Comparison of ENCODE assay signal across 8 cellular contexts in genomic region chr3:66039590-66039887, GRCh38. TPM values are rescaled to one million over a fixed set of nuclear protein-coding genes. Genes with fewer than 3 reads are reported as not detected.
DNase-seq lines count a peak whose midpoint lies in the region; ATAC-seq and TF ChIP-seq lines count a peak whose summit lies in the region.

No MANE protein-coding gene starts in this region.

- TF ChIP-seq CTCF in astrocyte of the cerebellum (IDR thresholded peaks at IDR 0.05; ENCODE audit: low read depth, low read length, missing control alignments) (no peak), spleen (IDR thresholded peaks at IDR 0.05 in 8 of 11, conservative IDR thresholded peaks at IDR 0.05 in 3 of 11) (peak in 1 of 11 experiments; percentile 4)

- no peaks in the 10 kb centered on the region for H3K36me3 ChIP-seq in spleen

- no peak for DNase-seq in T-helper 2 cell treated with Interferon-gamma antibody and Interleukin-4, amounts not matched to agents 5 μg/mL and 100 μg/mL, for 36 hours (ENCODE audit: low spot score)
- DNase-seq in T-helper 2 cell: no peak
- no peak for DNase-seq in astrocyte of the cerebellum (ENCODE audit: low read depth)
- DNase-seq in spleen: peak; percentile 80
- no peak for DNase-seq in effector CD8-positive, alpha-beta T cell (lab: John Stamatoyannopoulos, UW)

- H3K27me3 ChIP-seq in spleen (replicated peaks in 1 of 7): peaks cover 0 to 61% (median 18%) of the 10 kb centered on the region in 7 donors

- WGBS in spleen, 5 donors: 1 to 3% (median 1%) methylated on average over 18 to 20 of the region's 20 CpGs; no CpG with 5 or more reads in 1 of the 5 donors

- H3K4me3 ChIP-seq in astrocyte of the cerebellum (ENCODE audit: low read depth, low read length) (peak overlapping the region; percentile 63), iPS-18c (ENCODE audit: insufficient read depth, low read depth, low read length) (peak overlapping the region; percentile 72), spleen (peak overlapping the region in 7 of 8 donors; percentile 27 to 74 (median 55))

- in situ Hi-C loops in astrocyte of the cerebellum (cut with HindIII; ENCODE audit: low sequenced_read_pairs): no loop called here

- peaks cover 0 to 49% (median 12%) of the 10 kb centered on the region in 6 donors for H3K4me1 ChIP-seq in spleen

- H3K27ac Mint-ChIP-seq in T-helper 2 cell treated with Interferon-gamma antibody and Interleukin-4, amounts not matched to agents 5 μg/mL and 100 μg/mL, for 36 hours: no peak overlapping the region

- no peaks in the 10 kb centered on the region for H3K9me3 Mint-ChIP-seq in T-helper 2 cell treated with Interferon-gamma antibody and Interleukin-4, amounts not matched to agents 5 μg/mL and 100 μg/mL, for 36 hours

- intact Hi-C loops in spleen (cut with DNase I; ENCODE audit: low total_unique reads): loop anchor here (10.0 kb wide), 1 partner anchor 255 kb away; no protein-coding TSS in a partner anchor

- peaks cover 13% of the 10 kb centered on the region for H3K4me1 Mint-ChIP-seq in T-helper 2 cell treated with Interferon-gamma antibody and Interleukin-4, amounts not matched to agents 5 μg/mL and 100 μg/mL, for 36 hours (ENCODE audit: low read depth)

- peaks cover 71% of the 10 kb centered on the region for H3K27me3 Mint-ChIP-seq in T-helper 2 cell treated with Interferon-gamma antibody and Interleukin-4, amounts not matched to agents 5 μg/mL and 100 μg/mL, for 36 hours (ENCODE audit: low read depth)

- H3K4me3 Mint-ChIP-seq in T-helper 2 cell treated with Interferon-gamma antibody and Interleukin-4, amounts not matched to agents 5 μg/mL and 100 μg/mL, for 36 hours: peak overlapping the region; percentile 74

- H3K9me3 ChIP-seq in iPS-18c (ENCODE audit: control insufficient read depth, insufficient read depth, low read length) (no peaks in the 10 kb centered on the region), spleen (no peaks in the 10 kb centered on the region)

- no peak for TF ChIP-seq POLR2A in spleen (IDR thresholded peaks at IDR 0.05)

- peak overlapping the region; percentile 17 to 96 (median 90) for H3K27ac ChIP-seq in spleen

- H3K36me3 Mint-ChIP-seq in T-helper 2 cell treated with Interferon-gamma antibody and Interleukin-4, amounts not matched to agents 5 μg/mL and 100 μg/mL, for 36 hours (ENCODE audit: low read depth): no peaks in the 10 kb centered on the region

- ATAC-seq in GM19463 (IDR thresholded peaks at IDR 0.05; ENCODE audit: unreplicated experiment): no peak
- no peak for ATAC-seq in HG03135 (IDR thresholded peaks at IDR 0.05; ENCODE audit: unreplicated experiment)

RNA-seq across cellular contexts. Expression of gene MAGI1, which starts 0.8 kb away (rescaled TPM):
- total RNA-seq in spleen: 100 to 1,000 TPM in 1 of 7 donors, 10 to 100 TPM in 6; 43.1 to 104 (median 88.9) TPM
- 10 to 100 TPM in 1 of 3 donors, 1 to 10 TPM in 2; 3.5 to 16.1 (median 7.8) TPM for polyA plus RNA-seq in spleen
